In genomic region chr1:7435276-7436055, GRCh38 we compare ENCODE assay signal across 21 cellular contexts.
"Had no signal": no experiment of that assay in that cellular context is flagged by ENCODE, and none has a peak within 500 bp of the region (broad histone marks: within the 10 kb centered on the region; RNA-seq: fewer than 3 reads in every experiment).

No MANE protein-coding gene starts in this region.

- H3K4me3 ChIP-seq: SJCRH30 had no signal

- H3K36me3 ChIP-seq: SJCRH30 had no signal

- DNase-seq: IMR-90, Kasumi-1, MM.1S, NCI-H1092 treated with DMSO at 0.1 percent for 48 hours, NCI-H1436, NCI-H187, NCI-H2029, NCI-H2081 treated with DMSO at 0.1 percent for 48 hours, NCI-H2171, NCI-H226, NCI-H446, NCI-H510A, NCI-H524 treated with DMSO at 0.1 percent for 48 hours, NCI-H69, NCI-H774, RPMI8226, SHP77 had no signal

- ATAC-seq: HepG2, SK-N-SH treated with all-trans-retinoic acid at 6 μM for 48 hours had no signal

- H3K4me2 ChIP-seq: KMS-11 had no signal

- H3K27ac ChIP-seq: KMS-11, SJCRH30 had no signal

- H3K9me3 ChIP-seq: SJCRH30 had no signal
